13 cellular contexts compared by ENCODE assay signal in the genomic region with DNA sequence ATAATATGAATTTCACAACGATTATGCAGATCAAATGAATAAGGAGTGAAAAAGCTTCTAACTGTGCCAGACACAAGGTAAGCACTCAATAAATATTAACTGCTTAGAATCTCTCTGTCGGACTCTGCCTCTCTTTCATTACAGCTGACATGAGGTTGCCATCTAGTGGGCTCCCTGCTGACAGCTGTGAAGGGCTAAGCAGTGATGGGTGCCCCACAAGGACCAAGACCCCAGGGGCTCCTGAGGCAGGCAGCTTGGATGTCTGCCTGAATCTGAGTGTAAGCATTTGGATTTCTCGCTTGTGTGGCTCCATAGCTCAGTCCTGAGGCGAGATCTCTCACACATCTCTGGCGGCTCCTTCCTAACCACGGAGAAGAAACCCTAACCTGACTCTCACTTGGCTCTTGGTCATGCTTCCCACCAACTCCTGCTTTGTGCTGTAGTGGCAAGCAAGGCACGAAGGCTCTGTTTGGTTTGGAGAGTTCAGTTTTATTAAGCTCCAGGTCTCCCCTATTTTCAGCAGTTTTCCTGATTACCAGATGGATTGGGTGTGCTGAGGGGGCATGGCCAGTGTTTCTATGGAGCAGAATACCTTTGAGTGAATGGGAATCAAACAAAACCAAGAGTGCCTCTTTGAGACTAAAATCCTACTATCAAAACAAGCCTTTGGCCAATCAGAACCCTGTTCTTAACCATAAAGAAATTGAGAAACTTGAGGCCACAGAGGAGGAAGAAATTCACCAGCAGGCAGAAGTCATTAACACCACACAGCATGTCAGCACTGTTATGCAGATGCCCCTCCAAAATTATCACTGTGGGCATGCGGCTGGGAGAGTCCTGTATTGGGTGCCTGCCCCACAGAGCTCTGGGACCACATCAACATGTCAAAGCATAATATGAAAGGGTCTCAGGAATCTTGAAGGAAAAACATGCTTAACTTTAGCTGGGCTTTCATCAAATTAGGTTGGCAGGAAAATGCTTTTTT.
DNase-seq lines count a peak whose midpoint lies in the region; ATAC-seq, FAIRE-seq and TF ChIP-seq lines count a peak whose summit lies in the region.
"Had no signal": no experiment of that assay in that cellular context is flagged by ENCODE, and none has a peak within 500 bp of the region (broad histone marks: within the 10 kb centered on the region; RNA-seq: fewer than 3 reads in every experiment).

No MANE protein-coding gene starts in this region.

- no peaks in the 10 kb centered on the region for H3K36me3 Mint-ChIP-seq in neural crest cell (ENCODE audit: low read depth)
- H3K36me3 Mint-ChIP-seq in T-helper 2 cell treated with Interferon-gamma antibody and Interleukin-4, amounts not matched to agents 5 μg/mL and 100 μg/mL, for 36 hours (ENCODE audit: low read depth), result no peaks in the 10 kb centered on the region
- H3K36me3 Mint-ChIP-seq: activated naive CD4-positive, alpha-beta T cell treated with anti-CD3 and anti-CD28 coated beads, Interleukin-2, amount 50 U/mL, for 72 hours had no signal

- no peaks in the 10 kb centered on the region for H3K79me1 ChIP-seq in IMR-90 (ENCODE audit: low read depth in 1 of 2, low read length in 2 of 2)

- TF ChIP-seq RAD21 in IMR-90 (IDR thresholded peaks at IDR 0.05; ENCODE audit: low read length), result peak; percentile 71

- H2AFZ ChIP-seq in IMR-90 (replicated peaks; ENCODE audit: low read length, poor library complexity), result peak overlapping the region; percentile 18

- no peak overlapping the region for H2BK120ac ChIP-seq in IMR-90 (ENCODE audit: low read depth, low read length)

- FAIRE-seq in bronchial epithelial cell (lab: Jason Lieb, UNC), result no peak
- FAIRE-seq: endothelial cell of umbilical vein had no signal

- no peak overlapping the region for H2BK20ac ChIP-seq in IMR-90 (ENCODE audit: low read depth, low read length)

- no peak overlapping the region for H3K9ac ChIP-seq in IMR-90 (ENCODE audit: low read depth, low read length)

- CTCF ChIA-PET in IMR-90 (lab: Yijun Ruan, JAX), result interaction anchor here (1.0 to 4.3 kb wide), 6 partner anchors 13 to 193 kb away, joined by 3 to 30 read pairs (median 4); no protein-coding TSS in a partner anchor

- H3K4me3 Mint-ChIP-seq in neural crest cell, result no peak overlapping the region
- H3K4me3 Mint-ChIP-seq in T-helper 2 cell treated with Interferon-gamma antibody and Interleukin-4, amounts not matched to agents 5 μg/mL and 100 μg/mL, for 36 hours, result no peak overlapping the region
- H3K4me3 Mint-ChIP-seq: activated B cell treated with CpG ODN at 0.5 μM for 24 hours had no signal

- H3K36me3 ChIP-seq in IMR-90 (ENCODE audit: control insufficient read depth, insufficient read depth, low read length), result no peaks in the 10 kb centered on the region
- H3K36me3 ChIP-seq in bronchial epithelial cell (ENCODE audit: control insufficient read depth, insufficient read depth, low read length), result no peaks in the 10 kb centered on the region

- H3K18ac ChIP-seq in IMR-90 (ENCODE audit: low read depth, low read length), result no peak overlapping the region

- no CpG with 5 or more reads among the region's 8 CpGs for WGBS in IMR-90 (ENCODE audit: extremely low coverage in 2 of 2, insufficient read length in 1 of 2), 2 experiments

- H3K9me3 Mint-ChIP-seq in neural crest cell, result peaks cover 5% of the 10 kb centered on the region
- H3K9me3 Mint-ChIP-seq in T-helper 2 cell treated with Interferon-gamma antibody and Interleukin-4, amounts not matched to agents 5 μg/mL and 100 μg/mL, for 36 hours, result no peaks in the 10 kb centered on the region
- H3K9me3 Mint-ChIP-seq: activated B cell treated with CpG ODN at 0.5 μM for 24 hours had no signal

- H3K4me3 ChIP-seq in IMR-90 (ENCODE audit: insufficient read depth, low read depth, low read length), result no peak overlapping the region
- no peak overlapping the region for H3K4me3 ChIP-seq in bronchial epithelial cell (ENCODE audit: low read depth, low read length)

- no peak overlapping the region for H3K27ac ChIP-seq in IMR-90 (ENCODE audit: insufficient read depth, low read length)

- H4K5ac ChIP-seq in IMR-90 (ENCODE audit: low read depth, low read length), result no peak overlapping the region

- H3K4ac ChIP-seq in IMR-90 (ENCODE audit: low read depth, low read length), result no peak overlapping the region

- H3K27ac Mint-ChIP-seq in neural crest cell (ENCODE audit: unreplicated experiment), result no peak overlapping the region
- H3K27ac Mint-ChIP-seq in T-helper 2 cell treated with Interferon-gamma antibody and Interleukin-4, amounts not matched to agents 5 μg/mL and 100 μg/mL, for 36 hours, result no peak overlapping the region
- H3K27ac Mint-ChIP-seq: activated B cell treated with CpG ODN at 0.5 μM for 24 hours; activated naive CD4-positive, alpha-beta T cell treated with anti-CD3 and anti-CD28 coated beads, Interleukin-2, amount 50 U/mL, for 72 hours had no signal

- TF ChIP-seq POLR2A in IMR-90 (IDR thresholded peaks at IDR 0.05; ENCODE audit: low read depth, low read length), result no peak

- no TSS peak for BruUV-seq in IMR-90 (replicated peaks; lab: Mats Ljungman, UMichigan)

- peaks cover 21% of the 10 kb centered on the region for H3K4me1 Mint-ChIP-seq in neural crest cell
- no peaks in the 10 kb centered on the region for H3K4me1 Mint-ChIP-seq in T-helper 2 cell treated with Interferon-gamma antibody and Interleukin-4, amounts not matched to agents 5 μg/mL and 100 μg/mL, for 36 hours (ENCODE audit: low read depth)
- H3K4me1 Mint-ChIP-seq: activated B cell treated with CpG ODN at 0.5 μM for 24 hours had no signal

- dilution Hi-C loops in IMR-90 (cut with HindIII; ENCODE audit: low sequenced_read_pairs, unreplicated experiment), result no loop called here

- H2AK9ac ChIP-seq in IMR-90 (replicated peaks; ENCODE audit: low read depth, low read length, poor library complexity), result no peak overlapping the region

- H2BK15ac ChIP-seq in IMR-90 (ENCODE audit: low read depth, low read length), result no peak overlapping the region

- H3K9me3 ChIP-seq in IMR-90 (ENCODE audit: control insufficient read depth, insufficient read depth, low read length), result no peaks in the 10 kb centered on the region

- H4K91ac ChIP-seq in IMR-90 (ENCODE audit: insufficient read depth, low read depth, low read length), result no peak overlapping the region

- H3K56ac ChIP-seq in IMR-90 (ENCODE audit: extremely low read depth, insufficient read depth, low read length), result no peak overlapping the region

- in situ Hi-C loops in IMR-90 (cut with MboI; ENCODE audit: low sequenced_read_pairs), result loop anchor here (10.0 kb wide), 1 partner anchor 153 kb away; no protein-coding TSS in a partner anchor

- no peak overlapping the region for H2AK5ac ChIP-seq in IMR-90 (ENCODE audit: low read depth, low read length)

- no peak overlapping the region for H3K14ac ChIP-seq in IMR-90 (replicated peaks; ENCODE audit: low read depth, low read length)

- TF ChIP-seq CTCF in IMR-90 (conservative IDR thresholded peaks at IDR 0.05; ENCODE audit: low read depth, low read length), result peak; percentile 61
- TF ChIP-seq CTCF in bronchial epithelial cell (IDR thresholded peaks at IDR 0.05; ENCODE audit: insufficient read depth, low read length, severe bottlenecking), result peak; percentile 61
- TF ChIP-seq CTCF in neural crest cell (conservative IDR thresholded peaks at IDR 0.05), result peak; percentile 32

- H3K9me1 ChIP-seq in IMR-90 (ENCODE audit: insufficient read depth, low read length), result no peaks in the 10 kb centered on the region

- DNase-seq in GM03348 (ENCODE audit: low spot score) (peak; percentile 37), IMR-90 (peak; percentile 21), bronchial epithelial cell (ENCODE audit: low read depth) (peak; percentile 27), neural crest cell (ENCODE audit: low read depth, low spot score) (no peak), anterior cingulate cortex (lab: John Stamatoyannopoulos, UW) (no peak), NCI-H2081 (lab: John Stamatoyannopoulos, UW) (no peak), NK-92 (lab: John Stamatoyannopoulos, UW; ENCODE audit: unreplicated experiment) (no peak)
- DNase-seq in T-helper 2 cell treated with Interferon-gamma antibody and Interleukin-4, amounts not matched to agents 5 μg/mL and 100 μg/mL, for 36 hours (ENCODE audit: low spot score), result no peak
- DNase-seq: activated B cell treated with CpG ODN at 0.5 μM for 24 hours; NCI-H226; stimulated activated CD4-positive, alpha-beta T cell treated with anti-CD3 and anti-CD28 coated beads, Interleukin-15, amount 100 ng/mL, for 24 hours had no signal

- H4K20me1 ChIP-seq in IMR-90 (ENCODE audit: insufficient read depth, low read length), result no peaks in the 10 kb centered on the region

- H3K4me2 ChIP-seq in IMR-90 (ENCODE audit: low read depth, low read length), result no peak overlapping the region

- H3K23ac ChIP-seq in IMR-90 (ENCODE audit: low read depth, low read length), result no peak overlapping the region

- no peaks in the 10 kb centered on the region for H3K27me3 Mint-ChIP-seq in neural crest cell (ENCODE audit: low read depth)
- H3K27me3 Mint-ChIP-seq in T-helper 2 cell treated with Interferon-gamma antibody and Interleukin-4, amounts not matched to agents 5 μg/mL and 100 μg/mL, for 36 hours (ENCODE audit: low read depth), result no peaks in the 10 kb centered on the region

- H4K8ac ChIP-seq in IMR-90 (ENCODE audit: low read depth in 2 of 2, low read length in 2 of 2), result no peak overlapping the region

- H2BK5ac ChIP-seq in IMR-90 (ENCODE audit: low read depth, low read length, poor library complexity, severe bottlenecking), result no peak overlapping the region

- H3K27me3 ChIP-seq in IMR-90 (ENCODE audit: control insufficient read depth, insufficient read depth, low read length) (peaks cover 8% of the 10 kb centered on the region), bronchial epithelial cell (ENCODE audit: control insufficient read depth, insufficient read depth, low read length) (no peaks in the 10 kb centered on the region)

- POLR2A ChIA-PET in IMR-90 (lab: Charles Lee; ENCODE audit: unreplicated experiment), result no interaction called here

- intact Hi-C loops in IMR-90 (cut with micrococcal nuclease), result loop anchor here (1.0 to 10.0 kb wide), 4 partner anchors 153 to 783 kb away; no protein-coding TSS in a partner anchor

- ATAC-seq in IMR-90 (ENCODE audit: low read depth), result peak; percentile 79
- ATAC-seq: activated naive CD4-positive, alpha-beta T cell treated with anti-CD3 and anti-CD28 coated beads, Interleukin-2, amount 50 U/mL, for 72 hours had no signal

- no peaks in the 10 kb centered on the region for H3K4me1 ChIP-seq in IMR-90 (ENCODE audit: control insufficient read depth, insufficient read depth, low read length)

TF ChIP-seq in IMR-90, 13 proteins besides CTCF, POLR2A, EP300 and RAD21 (continues in another document):
- TF ChIP-seq CHD1 (IDR thresholded peaks at IDR 0.05; ENCODE audit: low read depth, low read length), result no peak
- TF ChIP-seq, protein P1, sequence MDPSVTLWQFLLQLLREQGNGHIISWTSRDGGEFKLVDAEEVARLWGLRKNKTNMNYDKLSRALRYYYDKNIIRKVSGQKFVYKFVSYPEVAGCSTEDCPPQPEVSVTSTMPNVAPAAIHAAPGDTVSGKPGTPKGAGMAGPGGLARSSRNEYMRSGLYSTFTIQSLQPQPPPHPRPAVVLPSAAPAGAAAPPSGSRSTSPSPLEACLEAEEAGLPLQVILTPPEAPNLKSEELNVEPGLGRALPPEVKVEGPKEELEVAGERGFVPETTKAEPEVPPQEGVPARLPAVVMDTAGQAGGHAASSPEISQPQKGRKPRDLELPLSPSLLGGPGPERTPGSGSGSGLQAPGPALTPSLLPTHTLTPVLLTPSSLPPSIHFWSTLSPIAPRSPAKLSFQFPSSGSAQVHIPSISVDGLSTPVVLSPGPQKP (IDR thresholded peaks at IDR 0.05; ENCODE audit: borderline replicate concordance, low read depth, low read length), result no peak

Comparison
In these comparisons a context has a peak if more than half of its experiments do, and no peak if none do; other contexts are left out.
1. DNase-seq: peak in GM03348 (single experiment), IMR-90 (single experiment) and bronchial epithelial cell (single experiment); none in neural crest cell (single experiment), anterior cingulate cortex (0 of 58), NCI-H2081 (0 of 2), NK-92 (single experiment) and T-helper 2 cell treated with Interferon-gamma antibody and Interleukin-4, amounts not matched to agents 5 μg/mL and 100 μg/mL, for 36 hours (single experiment).
2. Peak in every context shown above with its lines, with median percentiles within 50 percentile points of each other: CTCF ChIP-seq.